ENCODE assay signal across 14 cellular contexts in genomic region chr2:6863792-6864191, GRCh38. TPM values are rescaled to one million over a fixed set of nuclear protein-coding genes. Genes with fewer than 3 reads are reported as not detected.
DNase-seq lines count a peak whose midpoint lies in the region; ATAC-seq and TF ChIP-seq lines count a peak whose summit lies in the region.
"Had no signal": no experiment of that assay in that cellular context is flagged by ENCODE, and none has a peak within 500 bp of the region (broad histone marks: within the 10 kb centered on the region; RNA-seq: fewer than 3 reads in every experiment).

No MANE protein-coding gene starts in this region.

- H3K79me1 ChIP-seq in mesenchymal stem cell (replicated peaks; ENCODE audit: low read length, poor library complexity, severe bottlenecking), result no peaks in the 10 kb centered on the region

- H3K79me2 ChIP-seq in SK-N-SH (ENCODE audit: insufficient read depth), result no peaks in the 10 kb centered on the region
- H3K79me2 ChIP-seq: parathyroid adenoma had no signal

- H3K27ac Mint-ChIP-seq in T-cell, result peak overlapping the region in 1 of 2 donors; percentile 28

- no peak for TF ChIP-seq POLR2A in spleen (IDR thresholded peaks at IDR 0.05)

- H4K20me1 ChIP-seq in SK-N-SH (ENCODE audit: insufficient read depth), result no peaks in the 10 kb centered on the region

- no peaks in the 10 kb centered on the region for H3K9me2 ChIP-seq in SK-N-SH

- no peak for TF ChIP-seq RAD21 in SK-N-SH (IDR thresholded peaks at IDR 0.05; ENCODE audit: low read length)

- H2AK5ac ChIP-seq in mesenchymal stem cell (ENCODE audit: low read length, severe bottlenecking), result no peak overlapping the region

- no peaks in the 10 kb centered on the region for H3F3A ChIP-seq in SK-N-SH (replicated peaks; ENCODE audit: insufficient read depth)

- no peaks in the 10 kb centered on the region for H3K9me3 ChIP-seq in SK-N-SH
- H3K9me3 ChIP-seq in mesenchymal stem cell (ENCODE audit: control insufficient read depth, low read length), result peaks cover 2% of the 10 kb centered on the region
- peaks cover 0 to 28% (median 20%) of the 10 kb centered on the region in 8 donors for H3K9me3 ChIP-seq in spleen
- H3K9me3 ChIP-seq: uterus had no signal

- no peak overlapping the region for H2BK5ac ChIP-seq in mesenchymal stem cell (ENCODE audit: low read depth, low read length, poor library complexity, severe bottlenecking)

- H3K4me3 ChIP-seq in SK-N-SH (ENCODE audit: low read depth in 2 of 2, low read length in 1 of 2), result no peak overlapping the region
- H3K4me3 ChIP-seq in mesenchymal stem cell (ENCODE audit: insufficient read depth in 1 of 2, low read depth in 1 of 2, low read length in 2 of 2), result no peak overlapping the region
- H3K4me3 ChIP-seq in dorsolateral prefrontal cortex, result peak overlapping the region in 3 of 59 donors; percentile 57 to 85 (median 84)
- H3K4me3 ChIP-seq in spleen, result peak overlapping the region in 2 of 8 donors; percentile 91 to 93
- H3K4me3 ChIP-seq: uterus had no signal

- TF ChIP-seq CTCF in SK-N-SH (IDR thresholded peaks at IDR 0.05) (no peak), dorsolateral prefrontal cortex (IDR thresholded peaks at IDR 0.05 in 54 of 56, conservative IDR thresholded peaks at IDR 0.05 in 2 of 56; ENCODE audit: low read depth in 1 of 56, partially characterized antibody in 56 of 56) (no peak), spleen (IDR thresholded peaks at IDR 0.05 in 8 of 11, conservative IDR thresholded peaks at IDR 0.05 in 3 of 11) (no peak)

- no peak overlapping the region for H3K14ac ChIP-seq in mesenchymal stem cell (ENCODE audit: low read length in 2 of 2)

- no peak overlapping the region for H2BK15ac ChIP-seq in mesenchymal stem cell (ENCODE audit: low read depth, poor library complexity, severe bottlenecking)

- no peak overlapping the region for H2BK12ac ChIP-seq in mesenchymal stem cell (ENCODE audit: low read length in 2 of 2)

- TF ChIP-seq EP300 in SK-N-SH (IDR thresholded peaks at IDR 0.05; ENCODE audit: borderline replicate concordance in 1 of 2, low read depth in 1 of 2, low read length in 1 of 2), result no peak

- POLR2A ChIA-PET in SK-N-SH (lab: Yijun Ruan, JAX), result no interaction called here
- POLR2A ChIA-PET in T-cell (lab: Charles Lee), result no interaction called here

- intact Hi-C loops in dorsolateral prefrontal cortex (cut with DNase I) (no loop called here), spleen (cut with DNase I; ENCODE audit: low total_unique reads) (no loop called here)

- H4K91ac ChIP-seq in mesenchymal stem cell (ENCODE audit: low read length), result no peak overlapping the region

- H3K4me3 Mint-ChIP-seq in T-cell, result peak overlapping the region in 2 of 3 donors; percentile 75 to 81

- H3K27ac ChIP-seq in SK-N-SH (ENCODE audit: low read depth in 2 of 2, low read length in 1 of 2) (no peak overlapping the region), mesenchymal stem cell (ENCODE audit: low read length, poor library complexity, severe bottlenecking) (no peak overlapping the region), dorsolateral prefrontal cortex (peak overlapping the region in 1 of 59 donors; percentile 11), spleen (peak overlapping the region in 3 of 8 donors; percentile 87 to 94 (median 92))
- H3K27ac ChIP-seq: parathyroid adenoma had no signal

- H3K36me3 ChIP-seq in SK-N-SH (replicated peaks in 1 of 2; ENCODE audit: control insufficient read depth in 1 of 2, insufficient read depth in 2 of 2, low read length in 1 of 2) (no peaks in the 10 kb centered on the region), mesenchymal stem cell (ENCODE audit: control insufficient read depth in 1 of 2, insufficient read depth in 2 of 2, low read depth in 1 of 2, low read length in 2 of 2) (peaks cover 4 to 28% of the 10 kb centered on the region in 2 experiments), spleen (peaks cover 5 to 47% (median 27%) of the 10 kb centered on the region in 6 donors)
- H3K36me3 ChIP-seq: uterus had no signal

- H2AFZ ChIP-seq in SK-N-SH (ENCODE audit: low read depth) (no peak overlapping the region), mesenchymal stem cell (ENCODE audit: low read depth, low read length) (no peak overlapping the region)
- H2AFZ ChIP-seq: parathyroid adenoma had no signal

- peaks cover 28 to 45% (median 36%) of the 10 kb centered on the region in 3 donors for H3K4me1 Mint-ChIP-seq in T-cell

- H3K27me3 Mint-ChIP-seq in T-cell, result no peaks in the 10 kb centered on the region

- H3K4me2 ChIP-seq in SK-N-SH (no peak overlapping the region), mesenchymal stem cell (ENCODE audit: low read length, poor library complexity, severe bottlenecking) (no peak overlapping the region)

- H3K9me3 Mint-ChIP-seq in T-cell, result peaks cover 12 to 24% (median 16%) of the 10 kb centered on the region in 3 donors

- H3K36me3 Mint-ChIP-seq in T-cell, result peaks cover 44% of the 10 kb centered on the region

- 84% methylated on average over 4 of the region's 6 CpGs for WGBS in SK-N-SH (ENCODE audit: low lambda C conversion rate)
- 77% methylated on average over 5 of the region's 6 CpGs for WGBS in mesenchymal stem cell
- 68 to 79% (median 73%) methylated on average over 4 to 6 of the region's 6 CpGs for WGBS in spleen, 5 donors

- H3K4me1 ChIP-seq in SK-N-SH (ENCODE audit: control insufficient read depth in 1 of 2, insufficient read depth in 2 of 2, low read depth in 1 of 2, low read length in 1 of 2) (peaks cover 5 to 10% of the 10 kb centered on the region in 2 experiments; a peak in 2 of 4 replicates), mesenchymal stem cell (ENCODE audit: control insufficient read depth, insufficient read depth, low read depth, low read length) (peaks cover 12% of the 10 kb centered on the region), spleen (peaks cover 9 to 37% (median 28%) of the 10 kb centered on the region in 6 donors)
- H3K4me1 ChIP-seq: parathyroid adenoma had no signal

- ATAC-seq in SK-N-SH treated with all-trans-retinoic acid at 6 μM for 48 hours (no peak), T-cell (replicated peaks in 1 of 4) (no peak), GM21447 (IDR thresholded peaks at IDR 0.05; ENCODE audit: unreplicated experiment) (no peak)

- H3K23ac ChIP-seq in mesenchymal stem cell (ENCODE audit: low read length in 2 of 2), result no peak overlapping the region

- H3K9ac ChIP-seq in SK-N-SH, result no peak overlapping the region
- no peak overlapping the region for H3K9ac ChIP-seq in mesenchymal stem cell (ENCODE audit: low read length)
- H3K9ac ChIP-seq: parathyroid adenoma had no signal

- CTCF ChIA-PET in SK-N-SH (lab: Yijun Ruan, JAX) (interaction anchor here (2.3 kb wide), 1 partner anchor 34 kb away, joined by 8 read pairs; no protein-coding TSS in a partner anchor), T-cell (lab: Charles Lee) (interaction anchor here in 1 of 2 donors (0.7 kb wide), 1 partner anchor 42 kb away, joined by 4 read pairs; no protein-coding TSS in a partner anchor)

- DNase-seq in SK-N-SH (peak; percentile 14), D341Med (ENCODE audit: low spot score) (peak; percentile 25), T-cell (no peak), mesenchymal stem cell (peak; percentile 31), dorsolateral prefrontal cortex (no peak), spleen (no peak)
- DNase-seq: activated CD4-positive, alpha-beta T cell treated with anti-CD3 and anti-CD28 coated beads for 48 hours; activated naive CD4-positive, alpha-beta T cell treated with anti-CD3 and anti-CD28 coated beads, Interleukin-2, amount 50 U/mL, for 16 hours; NCI-H1930 had no signal

- H2BK120ac ChIP-seq in mesenchymal stem cell (ENCODE audit: low read depth, low read length), result no peak overlapping the region

- H3K27me3 ChIP-seq in SK-N-SH (ENCODE audit: insufficient read depth), result no peaks in the 10 kb centered on the region
- H3K27me3 ChIP-seq in mesenchymal stem cell (ENCODE audit: control insufficient read depth in 1 of 2, insufficient read depth in 1 of 2, low read length in 2 of 2), result peaks cover 0 to 7% of the 10 kb centered on the region in 2 experiments
- no peaks in the 10 kb centered on the region for H3K27me3 ChIP-seq in dorsolateral prefrontal cortex
- no peaks in the 10 kb centered on the region for H3K27me3 ChIP-seq in spleen (replicated peaks in 1 of 7)
- H3K27me3 ChIP-seq: esophagus muscularis mucosa, uterus had no signal

- H4K8ac ChIP-seq in mesenchymal stem cell (ENCODE audit: low read length), result no peak overlapping the region

- H3K4ac ChIP-seq in mesenchymal stem cell (ENCODE audit: low read depth in 1 of 2, low read length in 2 of 2), result no peak overlapping the region

- no peak overlapping the region for H3K18ac ChIP-seq in mesenchymal stem cell (ENCODE audit: low read depth in 1 of 2, low read length in 2 of 2)

TF ChIP-seq in SK-N-SH, 30 proteins besides CTCF, POLR2A, EP300 and RAD21 (continues in another document):
- no peak for TF ChIP-seq EZH2phosphoT487 (IDR thresholded peaks at IDR 0.05; ENCODE audit: borderline replicate concordance, low read depth)

TF ChIP-seq in SK-N-SH treated with all-trans-retinoic acid at 6 μM for 48 hours, 23 proteins besides CTCF, POLR2A, EP300 and RAD21 (continues in another document):
- TF ChIP-seq ISL1 (CRISPR knock-in tag; IDR thresholded peaks at IDR 0.05) (no peak), ESRRG (CRISPR knock-in tag; IDR thresholded peaks at IDR 0.05) (no peak)

RNA-seq across cellular contexts. Expression of gene CMPK2, which starts 1.9 kb away (rescaled TPM):
- polyA plus RNA-seq in SK-N-SH (2012; rRNA removed) (0.86 and 1.1 TPM in 2 replicates), spleen (1 to 10 TPM; 2.5 to 8.0 (median 4.4) TPM)
- 0.71 and 0.83 TPM in 2 replicates for polyA plus RNA-seq in SK-N-SH (2012; cell fraction: cytosol; rRNA removed)
- polyA plus RNA-seq in SK-N-SH (2012; cell fraction: nucleus; rRNA removed), result 0.89 and 1.5 TPM in 2 replicates
- total RNA-seq in T-cell (10 to 100 TPM in 1 of 5 donors, 1 to 10 TPM in 4; 6.5 to 15.2 (median 9.1) TPM), dorsolateral prefrontal cortex (10 to 100 TPM in 73 of 120 experiments, 1 to 10 TPM in 47; 4.9 to 45.8 (median 10.7) TPM), spleen (10 to 100 TPM in 4 of 7 donors, 1 to 10 TPM in 3; 6.7 to 18.8 (median 12.0) TPM)
- 0.99 TPM for polyA plus RNA-seq in mesenchymal stem cell (2013, experiment 1 of 2)
- 1.1 TPM for polyA plus RNA-seq in mesenchymal stem cell (2013, experiment 2 of 2)

RNA-seq across cellular contexts. Expression of gene RSAD2, which starts 13.8 kb away (rescaled TPM):
- 0.15 and 0.35 TPM in 2 replicates for polyA plus RNA-seq in SK-N-SH (2012; rRNA removed)
- polyA plus RNA-seq in SK-N-SH (2012; cell fraction: cytosol; rRNA removed), result 0.25 and 0.37 TPM in 2 replicates
- polyA plus RNA-seq in SK-N-SH (2012; cell fraction: nucleus; rRNA removed), result 0.31 and 0.45 TPM in 2 replicates
- total RNA-seq in T-cell, result 10 to 100 TPM in 1 of 5 donors, 1 to 10 TPM in 4; 3.2 to 10.7 (median 7.2) TPM
- polyA plus RNA-seq in mesenchymal stem cell (2013, experiment 1 of 2), result 0.32 TPM
- polyA plus RNA-seq in mesenchymal stem cell (2013, experiment 2 of 2), result 0.21 TPM
- total RNA-seq in dorsolateral prefrontal cortex, result 10 to 100 TPM in 27 of 120 experiments, 1 to 10 TPM in 93; 2.4 to 51.2 (median 7.7) TPM
- 10 to 100 TPM in 5 of 7 donors, 1 to 10 TPM in 2; 6.2 to 18.6 (median 12.0) TPM for total RNA-seq in spleen
- polyA plus RNA-seq in spleen, result 1 to 10 TPM; 2.1 to 4.7 (median 3.1) TPM

RNA-seq across cellular contexts. Expression of gene RNF144A, which starts 53.4 kb away (rescaled TPM):
- polyA plus RNA-seq in SK-N-SH (2012; rRNA removed), result 15.6 and 17.3 TPM in 2 replicates
- 9.8 and 15.5 TPM in 2 replicates for polyA plus RNA-seq in SK-N-SH (2012; cell fraction: cytosol; rRNA removed)
- polyA plus RNA-seq in SK-N-SH (2012; cell fraction: nucleus; rRNA removed), result 11.6 and 14.5 TPM in 2 replicates
- total RNA-seq in T-cell, result 10 to 100 TPM; 46.3 to 93.1 (median 79.9) TPM
- polyA plus RNA-seq in mesenchymal stem cell (2013, experiment 1 of 2), result 9.0 TPM
- 9.1 TPM for polyA plus RNA-seq in mesenchymal stem cell (2013, experiment 2 of 2)
- total RNA-seq in dorsolateral prefrontal cortex, result 100 to 1,000 TPM in 23 of 120 experiments, 10 to 100 TPM in 97; 49.5 to 144 (median 83.6) TPM
- 10 to 100 TPM; 42.5 to 86.6 (median 67.1) TPM for total RNA-seq in spleen
- polyA plus RNA-seq in spleen, result 10 to 100 TPM in 1 of 3 donors, 1 to 10 TPM in 2; 3.8 to 12.5 (median 5.2) TPM

Comparison
In these comparisons a context has a peak if more than half of its experiments do, and no peak if none do; other contexts are left out.
1. DNase-seq: peak in SK-N-SH (single experiment), D341Med (single experiment) and mesenchymal stem cell (single experiment); none in T-cell (0 of 34), dorsolateral prefrontal cortex (0 of 10) and spleen (single experiment).